ENCODE assay signal across 1 cellular context in genomic region chr13:110109910-110110309, GRCh38.
TF ChIP-seq lines count a peak whose summit lies in the region.

No MANE protein-coding gene starts in this region.

TF ChIP-seq in SK-N-SH, 30 proteins besides CTCF, POLR2A, EP300 and RAD21 (continued from another document):
- peak; percentile 60 for TF ChIP-seq PBX3 (IDR thresholded peaks at IDR 0.05)
- TF ChIP-seq GABPA (IDR thresholded peaks at IDR 0.05; ENCODE audit: low read depth) = no peak
- no peak for TF ChIP-seq MXI1 (IDR thresholded peaks at IDR 0.05; ENCODE audit: low read depth, low read length)
- TF ChIP-seq JUND (IDR thresholded peaks at IDR 0.05) = no peak
- peak; percentile 56; the same call in 1 of the 2 replicates for TF ChIP-seq USF1 (IDR thresholded peaks at IDR 0.05; ENCODE audit: borderline replicate concordance, low read depth)
- no peak for TF ChIP-seq EZH2phosphoT487 (IDR thresholded peaks at IDR 0.05; ENCODE audit: borderline replicate concordance, low read depth)
- peak; percentile 87 for TF ChIP-seq MAX (IDR thresholded peaks at IDR 0.05; ENCODE audit: low read depth)
- TF ChIP-seq CHD2 (IDR thresholded peaks at IDR 0.05; ENCODE audit: low read length, partially characterized antibody) = no peak
- TF ChIP-seq RCOR1 (IDR thresholded peaks at IDR 0.05; ENCODE audit: low read length) = no peak
- TF ChIP-seq ELF1 (IDR thresholded peaks at IDR 0.05) = no peak
- TF ChIP-seq TCF12 (IDR thresholded peaks at IDR 0.05) = peak; percentile 44; the same call in 1 of the 2 replicates
- no peak for TF ChIP-seq FOXJ3 (CRISPR knock-in tag; IDR thresholded peaks at IDR 0.05)
- TF ChIP-seq RFX5 (IDR thresholded peaks at IDR 0.05; ENCODE audit: low read length) = no peak
- peak; percentile 27; the same call in 1 of the 2 replicates for TF ChIP-seq FOSL2 (IDR thresholded peaks at IDR 0.05; ENCODE audit: borderline replicate concordance, low read depth)
- TF ChIP-seq FOXM1 (IDR thresholded peaks at IDR 0.05; ENCODE audit: low read depth) = no peak
TF ChIP-seq in SK-N-SH: peak in this region for 8.
